Comparison of ENCODE assay signal across 1 cellular context in genomic region chr2:241655516-241656189, GRCh38.
TF ChIP-seq lines count a peak whose summit lies in the region.

No MANE protein-coding gene starts in this region.

TF ChIP-seq in SK-N-SH treated with all-trans-retinoic acid at 6 μM for 48 hours, 23 proteins besides CTCF, POLR2A, EP300 and RAD21 (continued from another document):
- TF ChIP-seq CREB5 (CRISPR knock-in tag; IDR thresholded peaks at IDR 0.05; ENCODE audit: low read depth) (no peak), ZNF565 (CRISPR knock-in tag; conservative IDR thresholded peaks at IDR 0.05; ENCODE audit: low read depth) (no peak), TCF4 (CRISPR knock-in tag; IDR thresholded peaks at IDR 0.05; ENCODE audit: borderline replicate concordance) (no peak), BACH2 (CRISPR knock-in tag; IDR thresholded peaks at IDR 0.05; ENCODE audit: borderline replicate concordance) (no peak), SNAI2 (CRISPR knock-in tag; IDR thresholded peaks at IDR 0.05) (no peak), ARNTL (CRISPR knock-in tag; IDR thresholded peaks at IDR 0.05; ENCODE audit: borderline replicate concordance, low read depth) (no peak), ZNF70 (CRISPR knock-in tag; IDR thresholded peaks at IDR 0.05) (no peak), CSDC2 (CRISPR knock-in tag; IDR thresholded peaks at IDR 0.05) (no peak), RARB (CRISPR knock-in tag; IDR thresholded peaks at IDR 0.05) (no peak), TOX (CRISPR knock-in tag; IDR thresholded peaks at IDR 0.05; ENCODE audit: borderline replicate concordance) (no peak), ISL1 (CRISPR knock-in tag; IDR thresholded peaks at IDR 0.05) (no peak)
- TF ChIP-seq, protein P1, sequence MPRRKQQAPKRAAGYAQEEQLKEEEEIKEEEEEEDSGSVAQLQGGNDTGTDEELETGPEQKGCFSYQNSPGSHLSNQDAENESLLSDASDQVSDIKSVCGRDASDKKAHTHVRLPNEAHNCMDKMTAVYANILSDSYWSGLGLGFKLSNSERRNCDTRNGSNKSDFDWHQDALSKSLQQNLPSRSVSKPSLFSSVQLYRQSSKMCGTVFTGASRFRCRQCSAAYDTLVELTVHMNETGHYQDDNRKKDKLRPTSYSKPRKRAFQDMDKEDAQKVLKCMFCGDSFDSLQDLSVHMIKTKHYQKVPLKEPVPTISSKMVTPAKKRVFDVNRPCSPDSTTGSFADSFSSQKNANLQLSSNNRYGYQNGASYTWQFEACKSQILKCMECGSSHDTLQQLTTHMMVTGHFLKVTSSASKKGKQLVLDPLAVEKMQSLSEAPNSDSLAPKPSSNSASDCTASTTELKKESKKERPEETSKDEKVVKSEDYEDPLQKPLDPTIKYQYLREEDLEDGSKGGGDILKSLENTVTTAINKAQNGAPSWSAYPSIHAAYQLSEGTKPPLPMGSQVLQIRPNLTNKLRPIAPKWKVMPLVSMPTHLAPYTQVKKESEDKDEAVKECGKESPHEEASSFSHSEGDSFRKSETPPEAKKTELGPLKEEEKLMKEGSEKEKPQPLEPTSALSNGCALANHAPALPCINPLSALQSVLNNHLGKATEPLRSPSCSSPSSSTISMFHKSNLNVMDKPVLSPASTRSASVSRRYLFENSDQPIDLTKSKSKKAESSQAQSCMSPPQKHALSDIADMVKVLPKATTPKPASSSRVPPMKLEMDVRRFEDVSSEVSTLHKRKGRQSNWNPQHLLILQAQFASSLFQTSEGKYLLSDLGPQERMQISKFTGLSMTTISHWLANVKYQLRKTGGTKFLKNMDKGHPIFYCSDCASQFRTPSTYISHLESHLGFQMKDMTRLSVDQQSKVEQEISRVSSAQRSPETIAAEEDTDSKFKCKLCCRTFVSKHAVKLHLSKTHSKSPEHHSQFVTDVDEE (CRISPR knock-in tag; IDR thresholded peaks at IDR 0.05), result no peak
TF ChIP-seq in SK-N-SH treated with all-trans-retinoic acid at 6 μM for 48 hours: peak in this region for 0.
